Comparison of ENCODE assay signal across 15 cellular contexts in genomic region chr17:72588561-72588960, GRCh38.
DNase-seq lines count a peak whose midpoint lies in the region; ATAC-seq and TF ChIP-seq lines count a peak whose summit lies in the region.
"Had no signal": no experiment of that assay in that cellular context is flagged by ENCODE, and none has a peak within 500 bp of the region (broad histone marks: within the 10 kb centered on the region; RNA-seq: fewer than 3 reads in every experiment).

No MANE protein-coding gene starts in this region.

- peak overlapping the region; percentile 79 for H3K27ac Mint-ChIP-seq in activated naive CD4-positive, alpha-beta T cell treated with anti-CD3 and anti-CD28 coated beads, Interleukin-2, amount 10 ng/mL, durations not matched to agents 7 days and 5 days
- peak overlapping the region; percentile 62 for H3K27ac Mint-ChIP-seq in activated T-helper 17 cell treated with anti-CD3 and anti-CD28 coated beads, Interleukin-2, amount 50 U/mL, for 72 hours
- no peak overlapping the region for H3K27ac Mint-ChIP-seq in activated CD8-positive, alpha-beta T cell treated with anti-CD3 and anti-CD28 coated beads, Interleukin-2, amount 10 ng/mL, durations not matched to agents 7 days and 5 days
- H3K27ac Mint-ChIP-seq: WTC11 had no signal

- TF ChIP-seq CTCF in upper lobe of right lung (IDR thresholded peaks at IDR 0.05): no peak

- peaks cover 50% of the 10 kb centered on the region for H3K4me1 Mint-ChIP-seq in activated naive CD4-positive, alpha-beta T cell treated with anti-CD3 and anti-CD28 coated beads, Interleukin-2, amount 10 ng/mL, durations not matched to agents 7 days and 5 days
- H3K4me1 Mint-ChIP-seq in activated T-helper 17 cell treated with anti-CD3 and anti-CD28 coated beads, Interleukin-2, amount 50 U/mL, for 72 hours: peaks cover 14% of the 10 kb centered on the region
- peaks cover 36% of the 10 kb centered on the region for H3K4me1 Mint-ChIP-seq in activated CD8-positive, alpha-beta T cell treated with anti-CD3 and anti-CD28 coated beads, Interleukin-2, amount 10 ng/mL, durations not matched to agents 7 days and 5 days (ENCODE audit: low read depth)

- no peak for ATAC-seq in activated T-helper 17 cell treated with anti-CD3 and anti-CD28 coated beads, Interleukin-2, amount 50 U/mL, for 72 hours (replicated peaks)
- peak; percentile 5 for ATAC-seq in left colon
- ATAC-seq in upper lobe of right lung: no peak
- ATAC-seq in aorta (ENCODE audit: low FRiP score): no peak
- no peak for ATAC-seq in activated CD8-positive, alpha-beta T cell treated with anti-CD3 and anti-CD28 coated beads, Interleukin-2, amount 10 ng/mL, durations not matched to agents 7 days and 5 days
- ATAC-seq in HG03175 (IDR thresholded peaks at IDR 0.05; ENCODE audit: unreplicated experiment): no peak
- ATAC-seq: WTC11 had no signal

- H3K4me3 ChIP-seq in upper lobe of right lung: peak overlapping the region; percentile 19
- H3K4me3 ChIP-seq in aorta (ENCODE audit: low read length in 2 of 2): no peak overlapping the region
- H3K4me3 ChIP-seq: spleen had no signal

- H3K27ac ChIP-seq in upper lobe of right lung (peak overlapping the region; percentile 81), aorta (ENCODE audit: low read depth in 1 of 2, low read length in 2 of 2) (no peak overlapping the region)
- H3K27ac ChIP-seq: C4-2B, HL-60, spleen had no signal

- CTCF ChIA-PET in activated naive CD4-positive, alpha-beta T cell treated with anti-CD3 and anti-CD28 coated beads, Interleukin-2, amount 10 ng/mL, durations not matched to agents 7 days and 5 days (lab: Charles Lee): interaction anchor here (2.3 to 3.2 kb wide), 2 partner anchors 28 to 137 kb away, joined by 9 to 25 read pairs; no protein-coding TSS in a partner anchor
- CTCF ChIA-PET in activated CD8-positive, alpha-beta T cell treated with anti-CD3 and anti-CD28 coated beads, Interleukin-2, amount 10 ng/mL, durations not matched to agents 7 days and 5 days (lab: Charles Lee): interaction anchor here (1.3 to 3.9 kb wide), 4 partner anchors 29 to 137 kb away, joined by 4 to 19 read pairs (median 7); no protein-coding TSS in a partner anchor

- peaks cover 60% of the 10 kb centered on the region for H3K27me3 Mint-ChIP-seq in activated naive CD4-positive, alpha-beta T cell treated with anti-CD3 and anti-CD28 coated beads, Interleukin-2, amount 10 ng/mL, durations not matched to agents 7 days and 5 days
- peaks cover 12% of the 10 kb centered on the region for H3K27me3 Mint-ChIP-seq in activated T-helper 17 cell treated with anti-CD3 and anti-CD28 coated beads, Interleukin-2, amount 50 U/mL, for 72 hours
- peaks cover 50% of the 10 kb centered on the region for H3K27me3 Mint-ChIP-seq in activated CD8-positive, alpha-beta T cell treated with anti-CD3 and anti-CD28 coated beads, Interleukin-2, amount 10 ng/mL, durations not matched to agents 7 days and 5 days (ENCODE audit: low read depth)

- H3K36me3 ChIP-seq in upper lobe of right lung (no peaks in the 10 kb centered on the region), aorta (ENCODE audit: control insufficient read depth in 1 of 2, insufficient read depth in 2 of 2, low read length in 1 of 2) (no peaks in the 10 kb centered on the region)
- H3K36me3 ChIP-seq: spleen had no signal

- intact Hi-C loops in left colon (cut with DNase I, micrococcal nuclease) (no loop called here), upper lobe of right lung (cut with DNase I) (no loop called here), aorta (cut with DNase I) (no loop called here)

- H3K4me1 ChIP-seq in upper lobe of right lung (peaks cover 17% of the 10 kb centered on the region), aorta (ENCODE audit: control insufficient read depth in 1 of 2, insufficient read depth in 2 of 2, low read length in 2 of 2) (no peaks in the 10 kb centered on the region)

- H3K36me3 Mint-ChIP-seq in activated naive CD4-positive, alpha-beta T cell treated with anti-CD3 and anti-CD28 coated beads, Interleukin-2, amount 10 ng/mL, durations not matched to agents 7 days and 5 days: peaks cover 3% of the 10 kb centered on the region
- H3K36me3 Mint-ChIP-seq in activated T-helper 17 cell treated with anti-CD3 and anti-CD28 coated beads, Interleukin-2, amount 50 U/mL, for 72 hours (ENCODE audit: low read depth): no peaks in the 10 kb centered on the region
- no peaks in the 10 kb centered on the region for H3K36me3 Mint-ChIP-seq in activated CD8-positive, alpha-beta T cell treated with anti-CD3 and anti-CD28 coated beads, Interleukin-2, amount 10 ng/mL, durations not matched to agents 7 days and 5 days (ENCODE audit: low read depth)
- H3K36me3 Mint-ChIP-seq: WTC11 had no signal

- H3K9me3 ChIP-seq in upper lobe of right lung (no peaks in the 10 kb centered on the region), aorta (ENCODE audit: control insufficient read depth, low read length) (no peaks in the 10 kb centered on the region)
- H3K9me3 ChIP-seq: spleen had no signal

- 71 to 72% methylated on average over 7 of the region's 7 CpGs for WGBS in aorta, 2 donors

- H3K9me3 Mint-ChIP-seq in activated naive CD4-positive, alpha-beta T cell treated with anti-CD3 and anti-CD28 coated beads, Interleukin-2, amount 10 ng/mL, durations not matched to agents 7 days and 5 days: no peaks in the 10 kb centered on the region
- H3K9me3 Mint-ChIP-seq in activated T-helper 17 cell treated with anti-CD3 and anti-CD28 coated beads, Interleukin-2, amount 50 U/mL, for 72 hours: no peaks in the 10 kb centered on the region
- H3K9me3 Mint-ChIP-seq in activated CD8-positive, alpha-beta T cell treated with anti-CD3 and anti-CD28 coated beads, Interleukin-2, amount 10 ng/mL, durations not matched to agents 7 days and 5 days (ENCODE audit: insufficient read depth): no peaks in the 10 kb centered on the region
- H3K9me3 Mint-ChIP-seq: WTC11 had no signal

- DNase-seq in activated naive CD4-positive, alpha-beta T cell treated with anti-CD3 and anti-CD28 coated beads, Interleukin-2, amount 10 ng/mL, durations not matched to agents 7 days and 5 days: no peak
- DNase-seq in activated naive CD4-positive, alpha-beta T cell (lab: John Stamatoyannopoulos, UW): no peak
- no peak for DNase-seq in left colon
- no peak for DNase-seq in upper lobe of right lung
- no peak for DNase-seq in aorta
- DNase-seq in activated CD8-positive, alpha-beta T cell treated with anti-CD3 and anti-CD28 coated beads, Interleukin-2, amount 10 ng/mL, durations not matched to agents 7 days and 5 days: no peak
- DNase-seq: cortex of kidney, mesendoderm, NCI-H1048, spleen had no signal

- H3K4me3 Mint-ChIP-seq in activated naive CD4-positive, alpha-beta T cell treated with anti-CD3 and anti-CD28 coated beads, Interleukin-2, amount 10 ng/mL, durations not matched to agents 7 days and 5 days: no peak overlapping the region
- peak overlapping the region; percentile 64 for H3K4me3 Mint-ChIP-seq in activated T-helper 17 cell treated with anti-CD3 and anti-CD28 coated beads, Interleukin-2, amount 50 U/mL, for 72 hours
- no peak overlapping the region for H3K4me3 Mint-ChIP-seq in activated CD8-positive, alpha-beta T cell treated with anti-CD3 and anti-CD28 coated beads, Interleukin-2, amount 10 ng/mL, durations not matched to agents 7 days and 5 days
- H3K4me3 Mint-ChIP-seq: WTC11 had no signal

- H3K27me3 ChIP-seq in upper lobe of right lung: peaks cover 11% of the 10 kb centered on the region
- H3K27me3 ChIP-seq in aorta (ENCODE audit: control insufficient read depth in 1 of 2, insufficient read depth in 2 of 2, low read length in 1 of 2): peaks cover 0 to 2% of the 10 kb centered on the region in 2 donors

- POLR2A ChIA-PET in activated CD8-positive, alpha-beta T cell treated with anti-CD3 and anti-CD28 coated beads, Interleukin-2, amount 10 ng/mL, durations not matched to agents 7 days and 5 days (lab: Charles Lee): no interaction called here
